Comparison of ENCODE assay signal across 8 cellular contexts in the genomic region with DNA sequence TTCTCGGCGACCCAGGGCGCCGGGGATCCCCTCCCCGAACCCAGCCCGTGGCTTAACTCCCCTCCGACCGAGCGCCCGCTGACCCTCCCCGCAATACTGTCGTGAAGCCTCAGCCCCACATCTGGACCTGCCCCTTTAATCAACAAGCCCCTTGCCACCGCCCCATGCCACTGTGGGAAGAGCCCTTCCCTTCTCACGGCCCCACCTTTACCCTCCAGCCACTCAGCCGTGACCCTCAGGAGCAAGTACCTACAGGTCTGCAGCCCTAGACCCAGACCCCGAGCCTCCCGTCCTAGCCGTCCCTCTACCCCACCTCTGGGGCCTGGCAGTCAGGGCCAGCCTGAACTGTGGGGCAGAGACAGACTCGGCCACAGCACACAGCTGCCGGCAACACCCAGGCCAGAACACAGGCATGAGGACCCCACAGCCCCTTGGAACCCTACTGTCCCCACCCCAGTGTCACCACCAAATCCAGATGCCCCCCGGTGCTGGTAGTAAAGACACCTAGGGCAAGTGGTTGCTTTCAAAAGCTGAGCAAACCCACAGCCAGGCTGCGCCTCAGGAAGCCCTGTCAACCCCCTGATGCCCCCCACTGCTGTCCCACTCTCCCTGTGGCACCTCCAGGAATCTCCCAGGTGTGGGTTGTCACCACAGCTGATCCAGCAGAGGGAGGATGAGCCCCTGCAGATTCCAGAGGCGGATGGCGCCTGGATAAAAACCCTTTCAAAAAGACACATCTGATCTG. TPM values are rescaled to one million over a fixed set of nuclear protein-coding genes. Genes with fewer than 3 reads are reported as not detected.
DNase-seq lines count a peak whose midpoint lies in the region; ATAC-seq and TF ChIP-seq lines count a peak whose summit lies in the region.

No MANE protein-coding gene starts in this region.

- H3K4me3 ChIP-seq in AG04449 (ENCODE audit: low read depth, low read length): peak overlapping the region; percentile 64
- no peak overlapping the region for H3K4me3 ChIP-seq in OCI-LY1 (ENCODE audit: low read depth, low read length, poor library complexity, severe bottlenecking)
- peak overlapping the region; percentile 83 for H3K4me3 ChIP-seq in endodermal cell (ENCODE audit: low read length)

- TF ChIP-seq CTCF in AG04449 (IDR thresholded peaks at IDR 0.05; ENCODE audit: insufficient read depth, low read length, missing control alignments) (no peak), OCI-LY1 (IDR thresholded peaks at IDR 0.05; ENCODE audit: low read length) (no peak), endodermal cell (conservative IDR thresholded peaks at IDR 0.05) (no peak), natural killer cell (IDR thresholded peaks at IDR 0.05) (no peak)

- DNase-seq in AG04449 (ENCODE audit: low read depth, low spot score) (no peak), endodermal cell (no peak), natural killer cell (no peak), NCI-H2196 treated with DMSO at 0.1 percent for 48 hours (lab: John Stamatoyannopoulos, UW; ENCODE audit: unreplicated experiment) (no peak), DMS114 treated with DMSO at 0.1 percent for 48 hours (lab: John Stamatoyannopoulos, UW; ENCODE audit: unreplicated experiment) (no peak), NCI-H82 treated with DMSO at 0.1 percent for 48 hours (lab: John Stamatoyannopoulos, UW; ENCODE audit: unreplicated experiment) (no peak)

- no peaks in the 10 kb centered on the region for H3K9me2 ChIP-seq in OCI-LY1 (ENCODE audit: low read depth, low read length)

- no peak overlapping the region for H2AFZ ChIP-seq in OCI-LY1 (ENCODE audit: low read length)

- H3K9me3 ChIP-seq in OCI-LY1 (ENCODE audit: low read length): no peaks in the 10 kb centered on the region
- H3K9me3 ChIP-seq in endodermal cell (ENCODE audit: control insufficient read depth, low read length): no peaks in the 10 kb centered on the region

- H3K27me3 Mint-ChIP-seq in endodermal cell (ENCODE audit: insufficient read depth) (peaks cover 47% of the 10 kb centered on the region), natural killer cell (ENCODE audit: low read depth in 2 of 2) (peaks cover 29 to 49% of the 10 kb centered on the region in 2 donors)

- ATAC-seq in natural killer cell (no peak), HG03565 (IDR thresholded peaks at IDR 0.05; ENCODE audit: unreplicated experiment) (no peak)

- H3K9me3 Mint-ChIP-seq in endodermal cell: no peaks in the 10 kb centered on the region
- no peaks in the 10 kb centered on the region for H3K9me3 Mint-ChIP-seq in natural killer cell

- H3K36me3 Mint-ChIP-seq in endodermal cell (ENCODE audit: low read depth): no peaks in the 10 kb centered on the region
- no peaks in the 10 kb centered on the region for H3K36me3 Mint-ChIP-seq in natural killer cell

- peaks cover 10% of the 10 kb centered on the region for H3K4me1 ChIP-seq in OCI-LY1 (ENCODE audit: insufficient read depth, low read length, severe bottlenecking)
- H3K4me1 ChIP-seq in endodermal cell (ENCODE audit: control insufficient read depth, insufficient read depth, low read length): no peaks in the 10 kb centered on the region

- H3F3A ChIP-seq in OCI-LY1 (ENCODE audit: insufficient read depth, low read length): no peaks in the 10 kb centered on the region

- H3K27me3 ChIP-seq in OCI-LY1 (ENCODE audit: insufficient read depth, low read length) (peaks cover 21% of the 10 kb centered on the region), endodermal cell (ENCODE audit: control insufficient read depth, insufficient read depth, low read length, poor library complexity, severe bottlenecking) (peaks cover 49% of the 10 kb centered on the region)

- intact Hi-C loops in natural killer cell (cut with micrococcal nuclease): no loop called here

- CTCF ChIA-PET in AG04449 (lab: Yijun Ruan, JAX): interaction anchor here (1.1 to 18.1 kb wide), 10 partner anchors 9 to 141 kb away, joined by 3 to 1118 read pairs (median 8); partner anchors contain the start of gene SLC35B1

- H3K9ac ChIP-seq in OCI-LY1 (ENCODE audit: low read length): no peak overlapping the region
- peak overlapping the region; percentile 36 for H3K9ac ChIP-seq in endodermal cell (ENCODE audit: extremely low read depth, low read length, poor library complexity, severe bottlenecking)

- no peaks in the 10 kb centered on the region for H3K36me3 ChIP-seq in OCI-LY1 (ENCODE audit: insufficient read depth, low read length)
- no peaks in the 10 kb centered on the region for H3K36me3 ChIP-seq in endodermal cell (ENCODE audit: control insufficient read depth, insufficient read depth, low read length)

- no peak overlapping the region for H3K27ac ChIP-seq in OCI-LY1 (ENCODE audit: low read depth, low read length, poor library complexity, severe bottlenecking)
- no peak overlapping the region for H3K27ac ChIP-seq in endodermal cell (ENCODE audit: low read depth, low read length)

- peak overlapping the region; percentile 56; the same call in 1 of the 2 replicates for H3K4me2 ChIP-seq in OCI-LY1 (ENCODE audit: low read length)

- 0 to 19% methylated on average over 7 to 24 of the region's 24 CpGs for WGBS in endodermal cell (ENCODE audit: insufficient coverage in 1 of 2, insufficient read length in 1 of 2), 2 experiments

- no peaks in the 10 kb centered on the region for H4K20me1 ChIP-seq in OCI-LY1 (ENCODE audit: insufficient read depth, low read length)

- no peaks in the 10 kb centered on the region for H3K79me2 ChIP-seq in OCI-LY1 (ENCODE audit: insufficient read depth, low read length)

- H3K4me1 Mint-ChIP-seq in endodermal cell: no peaks in the 10 kb centered on the region
- H3K4me1 Mint-ChIP-seq in natural killer cell: peaks cover 0 to 11% of the 10 kb centered on the region in 2 donors

- POLR2A ChIA-PET in AG04449 (lab: Yijun Ruan, JAX): no interaction called here

- H3K27ac Mint-ChIP-seq in endodermal cell: peak overlapping the region; percentile 77
- no peak overlapping the region for H3K27ac Mint-ChIP-seq in natural killer cell

- peak overlapping the region; percentile 84 for H3K4me3 Mint-ChIP-seq in endodermal cell
- H3K4me3 Mint-ChIP-seq in natural killer cell: peak overlapping the region; percentile 53

RNA-seq across cellular contexts. Expression of gene NXPH3, which starts 1.4 kb away (rescaled TPM):
- total RNA-seq in endodermal cell (1 to 10 TPM; 3.0 to 5.9 TPM), natural killer cell (not detected)
- polyA plus RNA-seq in endodermal cell (2013, experiment 1 of 2): 1.4 TPM
- polyA plus RNA-seq in endodermal cell (2013, experiment 2 of 2): 1.7 TPM
